In genomic region chr14:23071975-23072539, GRCh38 we compare ENCODE assay signal across 6 cellular contexts. TPM values are rescaled to one million over a fixed set of nuclear protein-coding genes. Genes with fewer than 3 reads are reported as not detected.
DNase-seq lines count a peak whose midpoint lies in the region; ATAC-seq and TF ChIP-seq lines count a peak whose summit lies in the region.

No MANE protein-coding gene starts in this region.

- peaks cover 38% of the 10 kb centered on the region for H3F3A ChIP-seq in GM23338 (replicated peaks; ENCODE audit: low read depth)

- peak; percentile 43 for ATAC-seq in GM23338
- ATAC-seq in naive thymus-derived CD8-positive, alpha-beta T cell, result no peak

- H3K27ac Mint-ChIP-seq in GM23338, result peak overlapping the region; percentile 98
- peak overlapping the region in 9 of 10 donors; percentile 88 to 97 (median 95) for H3K27ac Mint-ChIP-seq in naive thymus-derived CD8-positive, alpha-beta T cell

- H4K20me1 ChIP-seq in GM23338 (replicated peaks; ENCODE audit: insufficient read depth), result peaks cover 16% of the 10 kb centered on the region

- H3K36me3 Mint-ChIP-seq in GM23338 (ENCODE audit: low read depth), result peaks cover 82% of the 10 kb centered on the region
- H3K36me3 Mint-ChIP-seq in naive thymus-derived CD8-positive, alpha-beta T cell, result peaks cover 0 to 73% (median 12%) of the 10 kb centered on the region in 3 donors

- POLR2A ChIA-PET in naive thymus-derived CD8-positive, alpha-beta T cell (lab: Charles Lee), result interaction anchor here (0.5 to 3.1 kb wide), 4 partner anchors 23 to 317 kb away, joined by 3 to 13 read pairs (median 5); partner anchors contain the start of genes ACIN1 and C14orf119

- H3K27me3 ChIP-seq in GM23338 (ENCODE audit: insufficient read depth), result no peaks in the 10 kb centered on the region

- peaks cover 39% of the 10 kb centered on the region for H3K36me3 ChIP-seq in GM23338 (ENCODE audit: insufficient read depth)

- H3K9me3 Mint-ChIP-seq in GM23338, result no peaks in the 10 kb centered on the region
- no peaks in the 10 kb centered on the region for H3K9me3 Mint-ChIP-seq in naive thymus-derived CD8-positive, alpha-beta T cell

- peak overlapping the region; percentile 83 for H3K4me3 ChIP-seq in GM23338

- H3K4me1 Mint-ChIP-seq in GM23338, result peaks cover 42% of the 10 kb centered on the region
- H3K4me1 Mint-ChIP-seq in naive thymus-derived CD8-positive, alpha-beta T cell, result peaks cover 18 to 41% (median 39%) of the 10 kb centered on the region in 4 donors

- peak overlapping the region; percentile 85 for H3K4me2 ChIP-seq in GM23338

- H3K4me3 Mint-ChIP-seq in GM23338, result peak overlapping the region; percentile 91
- H3K4me3 Mint-ChIP-seq in naive thymus-derived CD8-positive, alpha-beta T cell, result peak overlapping the region in 8 of 10 donors; percentile 85 to 99 (median 96)

- peaks cover 32% of the 10 kb centered on the region for H3K4me1 ChIP-seq in GM23338 (ENCODE audit: insufficient read depth)

- peak overlapping the region; percentile 89 for H3K27ac ChIP-seq in GM23338 (ENCODE audit: low read depth)

- no peak overlapping the region for H2AFZ ChIP-seq in GM23338

- H3K27me3 Mint-ChIP-seq in GM23338 (ENCODE audit: insufficient read depth, low read depth, poor library complexity), result peaks cover 7% of the 10 kb centered on the region
- H3K27me3 Mint-ChIP-seq in naive thymus-derived CD8-positive, alpha-beta T cell, result no peaks in the 10 kb centered on the region

- DNase-seq in GM23338 (ENCODE audit: low spot score), result peak; percentile 62
- DNase-seq in astrocyte of the hippocampus (ENCODE audit: low read depth, low spot score), result peak; percentile 22
- DNase-seq in naive thymus-derived CD8-positive, alpha-beta T cell, result no peak
- no peak for DNase-seq in dedifferentiated amniotic fluid mesenchymal stem cell (ENCODE audit: extremely low spot score)
- DNase-seq in amniotic stem cell (lab: John Stamatoyannopoulos, UW), result no peak
- no peak for DNase-seq in COLO829 (ENCODE audit: low spot score)

- peaks cover 62% of the 10 kb centered on the region for H3K79me2 ChIP-seq in GM23338 (replicated peaks; ENCODE audit: insufficient read depth)

- H3K9me2 ChIP-seq in GM23338 (ENCODE audit: insufficient read depth), result no peaks in the 10 kb centered on the region

- no peak for TF ChIP-seq CTCF in GM23338 (conservative IDR thresholded peaks at IDR 0.05; ENCODE audit: low read depth in 2 of 2)

TF ChIP-seq in GM23338, 12 proteins besides CTCF, POLR2A, EP300 and RAD21 (continues in another document):
- no peak for TF ChIP-seq JUNB (IDR thresholded peaks at IDR 0.05; ENCODE audit: unreplicated experiment)
- TF ChIP-seq STAT1 (IDR thresholded peaks at IDR 0.05; ENCODE audit: unreplicated experiment), result no peak
- no peak for TF ChIP-seq POLR2AphosphoS5 (IDR thresholded peaks at IDR 0.05; ENCODE audit: low read depth)
- no peak for TF ChIP-seq ZNF331 (CRISPR knock-in tag; IDR thresholded peaks at IDR 0.05; ENCODE audit: low read depth)
- no peak for TF ChIP-seq ZNF114 (CRISPR knock-in tag; IDR thresholded peaks at IDR 0.05)
- TF ChIP-seq REST (IDR thresholded peaks at IDR 0.05; ENCODE audit: unreplicated experiment), result no peak

RNA-seq across cellular contexts. Expression of gene CDH24, which starts 14.7 kb away (rescaled TPM):
- total RNA-seq in GM23338 (2014; rRNA removed; shearing (Covaris generic)), result 16.9 and 17.8 TPM in 2 replicates
- 4.4 and 6.2 TPM in 2 replicates for polyA plus RNA-seq in GM23338 (2016; fragmentation: Nextera tagmentation; extraction: Ambion mirVana)
- total RNA-seq in naive thymus-derived CD8-positive, alpha-beta T cell, result 1 to 10 TPM in 1 of 2 experiments, under 1 TPM in 1; 0.96 to 1.2 TPM
- under 1 TPM; 0.06 to 0.31 (median 0.09) TPM for polyA plus RNA-seq in naive thymus-derived CD8-positive, alpha-beta T cell

RNA-seq across cellular contexts. Expression of gene ACIN1, which starts 22.9 kb away (rescaled TPM):
- 169 and 172 TPM in 2 replicates for total RNA-seq in GM23338 (2014; rRNA removed; shearing (Covaris generic))
- polyA plus RNA-seq in GM23338 (2016; fragmentation: Nextera tagmentation; extraction: Ambion mirVana), result 73.6 and 76.1 TPM in 2 replicates
- 100 to 1,000 TPM; 311 to 322 TPM for total RNA-seq in naive thymus-derived CD8-positive, alpha-beta T cell
- polyA plus RNA-seq in naive thymus-derived CD8-positive, alpha-beta T cell, result 10 to 100 TPM in 1 of 3 donors, 1 to 10 TPM in 2; 6.3 to 14.1 (median 8.6) TPM

RNA-seq across cellular contexts. Expression of gene C14orf119, which starts 23.2 kb away (rescaled TPM):
- total RNA-seq in GM23338 (2014; rRNA removed; shearing (Covaris generic)), result 49.4 and 57.4 TPM in 2 replicates
- 114 and 118 TPM in 2 replicates for polyA plus RNA-seq in GM23338 (2016; fragmentation: Nextera tagmentation; extraction: Ambion mirVana)
- total RNA-seq in naive thymus-derived CD8-positive, alpha-beta T cell, result 10 to 100 TPM; 39.4 to 49.0 TPM
- polyA plus RNA-seq in naive thymus-derived CD8-positive, alpha-beta T cell, result 100 to 1,000 TPM in 1 of 3 donors, 10 to 100 TPM in 2; 62.7 to 122 (median 78.5) TPM

RNA-seq across cellular contexts. Expression of gene PSMB11, which starts 30.0 kb away (rescaled TPM):
- 0.07 and 0.19 TPM in 2 replicates for total RNA-seq in GM23338 (2014; rRNA removed; shearing (Covaris generic))
- not detected in 2 replicates for polyA plus RNA-seq in GM23338 (2016; fragmentation: Nextera tagmentation; extraction: Ambion mirVana)
- total RNA-seq in naive thymus-derived CD8-positive, alpha-beta T cell, result under 1 TPM; 0.23 to 0.36 TPM
- under 1 TPM in 1 of 3 donors, not detected in 2; 0.12 TPM for polyA plus RNA-seq in naive thymus-derived CD8-positive, alpha-beta T cell

RNA-seq across cellular contexts. Expression of gene CIROP, which starts 32.7 kb away (rescaled TPM):
- total RNA-seq in GM23338 (2014; rRNA removed; shearing (Covaris generic)), result not detected in 2 replicates
- not detected in 2 replicates for polyA plus RNA-seq in GM23338 (2016; fragmentation: Nextera tagmentation; extraction: Ambion mirVana)
- total RNA-seq in naive thymus-derived CD8-positive, alpha-beta T cell, result not detected
- polyA plus RNA-seq in naive thymus-derived CD8-positive, alpha-beta T cell, result not detected

Comparison
In these comparisons a context has a peak if more than half of its experiments do, and no peak if none do; other contexts are left out.
1. DNase-seq: peak in GM23338 (single experiment) and astrocyte of the hippocampus (single experiment); none in naive thymus-derived CD8-positive, alpha-beta T cell (0 of 10), dedifferentiated amniotic fluid mesenchymal stem cell (single experiment), amniotic stem cell (single experiment) and COLO829 (single experiment).